8 cellular contexts compared by ENCODE assay signal in genomic region chr2:156333274-156333950, GRCh38. TPM values are rescaled to one million over a fixed set of nuclear protein-coding genes. Genes with fewer than 3 reads are reported as not detected.
A peak's percentile ranks its signal among the peaks of the same experiment; 100 is the strongest.
DNase-seq lines count a peak whose midpoint lies in the region; ATAC-seq, FAIRE-seq and TF ChIP-seq lines count a peak whose summit lies in the region.

No MANE protein-coding gene starts in this region.

- peak overlapping the region; percentile 99 to 100 (median 100) for H3K27ac Mint-ChIP-seq in CD4-positive, alpha-beta memory T cell

- no peaks in the 10 kb centered on the region for H3K36me3 ChIP-seq in CD4-positive, alpha-beta memory T cell (ENCODE audit: insufficient read depth, low read length)
- no peaks in the 10 kb centered on the region for H3K36me3 ChIP-seq in WERI-Rb-1
- peaks cover 0 to 17% (median 0%) of the 10 kb centered on the region in 3 donors for H3K36me3 ChIP-seq in esophagus squamous epithelium
- H3K36me3 ChIP-seq in ovary = no peaks in the 10 kb centered on the region

- TF ChIP-seq CTCF in WERI-Rb-1 (IDR thresholded peaks at IDR 0.05; ENCODE audit: low read depth, low read length) = no peak
- no peak for TF ChIP-seq CTCF in esophagus squamous epithelium (IDR thresholded peaks at IDR 0.05)
- no peak for TF ChIP-seq CTCF in ovary (IDR thresholded peaks at IDR 0.05)

- peaks cover 33% of the 10 kb centered on the region for H3K4me1 ChIP-seq in CD4-positive, alpha-beta memory T cell (ENCODE audit: insufficient read depth, low read length)
- peaks cover 0 to 32% (median 3%) of the 10 kb centered on the region in 3 donors for H3K4me1 ChIP-seq in esophagus squamous epithelium
- peaks cover 7% of the 10 kb centered on the region for H3K4me1 ChIP-seq in ovary (ENCODE audit: insufficient read depth)

- peaks cover 11 to 23% of the 10 kb centered on the region in 2 donors for H3K27me3 Mint-ChIP-seq in CD4-positive, alpha-beta memory T cell

- peaks cover 15 to 63% (median 30%) of the 10 kb centered on the region in 4 donors for H3K4me1 Mint-ChIP-seq in CD4-positive, alpha-beta memory T cell

- peak; percentile 39 for FAIRE-seq in GM19239 (lab: Jason Lieb, UNC)

- TF ChIP-seq POLR2A in esophagus squamous epithelium (IDR thresholded peaks at IDR 0.05) = no peak
- TF ChIP-seq POLR2A in ovary (IDR thresholded peaks at IDR 0.05) = no peak

- peak; percentile 16 for ATAC-seq in HG03342 (IDR thresholded peaks at IDR 0.05; ENCODE audit: unreplicated experiment)
- ATAC-seq in HG03457 (IDR thresholded peaks at IDR 0.05; ENCODE audit: unreplicated experiment) = no peak

- 1% methylated on average over 14 to 17 of the region's 28 CpGs for WGBS in esophagus squamous epithelium, 2 donors
- WGBS in ovary, 3 donors = 0% methylated on average over 28 of the region's 28 CpGs

- TF ChIP-seq EP300 in ovary (IDR thresholded peaks at IDR 0.05) = no peak

- peak overlapping the region; percentile 99 for H3K27ac ChIP-seq in CD4-positive, alpha-beta memory T cell (ENCODE audit: low read depth, low read length)
- H3K27ac ChIP-seq in WERI-Rb-1 = no peak overlapping the region; the same call in 1 of the 2 replicates
- H3K27ac ChIP-seq in esophagus squamous epithelium = peak overlapping the region; percentile 94 to 99 (median 96)
- H3K27ac ChIP-seq in ovary = peak overlapping the region; percentile 98 to 100

- peak overlapping the region; percentile 62 to 91 for H3K4me3 ChIP-seq in CD4-positive, alpha-beta memory T cell (ENCODE audit: low read length in 2 of 2)
- peak overlapping the region; percentile 62 for H3K4me3 ChIP-seq in WERI-Rb-1 (ENCODE audit: low read depth, low read length)
- H3K4me3 ChIP-seq in esophagus squamous epithelium = peak overlapping the region; percentile 63 to 82 (median 80)
- peak overlapping the region; percentile 76 for H3K4me3 ChIP-seq in ovary

- peaks cover 0 to 8% (median 0%) of the 10 kb centered on the region in 8 donors for H3K9me3 Mint-ChIP-seq in CD4-positive, alpha-beta memory T cell

- CTCF ChIA-PET in CD4-positive, alpha-beta memory T cell (lab: Charles Lee; ENCODE audit: partially characterized antibody) = interaction anchor here (1.8 to 4.2 kb wide), 6 partner anchors 7 to 255 kb away, joined by 6 to 74 read pairs (median 14); partner anchors contain the start of gene GPD2

- H3K9me3 ChIP-seq in CD4-positive, alpha-beta memory T cell (ENCODE audit: control insufficient read depth in 1 of 2, low read length in 2 of 2) = no peaks in the 10 kb centered on the region
- H3K9me3 ChIP-seq in WERI-Rb-1 (ENCODE audit: severe bottlenecking) = no peaks in the 10 kb centered on the region
- H3K9me3 ChIP-seq in esophagus squamous epithelium = no peaks in the 10 kb centered on the region
- H3K9me3 ChIP-seq in ovary = no peaks in the 10 kb centered on the region

- intact Hi-C loops in CD4-positive, alpha-beta memory T cell (cut with micrococcal nuclease) = loop anchor here (5.0 to 10.0 kb wide), 4 partner anchors 1111 to 1564 kb away; partner anchors contain the start of genes ACVR1, ACVR1C and CYTIP
- intact Hi-C loops in esophagus squamous epithelium (cut with DNase I) (loop anchor here (5.0 kb wide), 1 partner anchor 254 kb away; no protein-coding TSS in a partner anchor), ovary (cut with DNase I) (loop anchor here in 3 of 4 donors (2.0 to 10.0 kb wide), 3 partner anchors 67 to 104 kb away; partner anchors contain the start of gene GPD2 (in 3 of the 3))

- peaks cover 7 to 47% of the 10 kb centered on the region in 2 donors for H3K36me3 Mint-ChIP-seq in CD4-positive, alpha-beta memory T cell

- peak in 1 of 5 donors; percentile 71 for DNase-seq in CD4-positive, alpha-beta memory T cell
- no peak for DNase-seq in GM19239 (ENCODE audit: insufficient read length, low spot score)
- DNase-seq in WERI-Rb-1 = no peak
- no peak for DNase-seq in esophagus squamous epithelium (lab: John Stamatoyannopoulos, UW)
- no peak for DNase-seq in ovary
- DNase-seq in stimulated activated CD4-positive, alpha-beta T cell treated with anti-CD3 and anti-CD28 coated beads, Interleukin-15, amount 100 ng/mL, for 24 hours = no peak

- H3K27me3 ChIP-seq in CD4-positive, alpha-beta memory T cell (ENCODE audit: insufficient read depth, low read length) = no peaks in the 10 kb centered on the region
- H3K27me3 ChIP-seq in WERI-Rb-1 (ENCODE audit: insufficient read depth, low read depth, severe bottlenecking) (no peaks in the 10 kb centered on the region), esophagus squamous epithelium (peaks cover 0 to 2% (median 0%) of the 10 kb centered on the region in 4 donors), ovary (no peaks in the 10 kb centered on the region)

- H3K4me3 Mint-ChIP-seq in CD4-positive, alpha-beta memory T cell = peak overlapping the region; percentile 93 to 97 (median 97)

- POLR2A ChIA-PET in CD4-positive, alpha-beta memory T cell (lab: Charles Lee; ENCODE audit: partially characterized antibody) = interaction anchor here (0.6 to 8.9 kb wide), 11 partner anchors 10 to 1544 kb away, joined by 3 to 136 read pairs (median 12); partner anchors contain the start of genes ACVR1 and GPD2

RNA-seq across cellular contexts. Expression of gene NR4A2, which starts 0.9 kb away (rescaled TPM):
- total RNA-seq in CD4-positive, alpha-beta memory T cell = 1 to 10 TPM; 2.1 TPM
- 10 to 100 TPM in 1 of 2 donors, 1 to 10 TPM in 1; 9.4 to 18.3 TPM for polyA plus RNA-seq in CD4-positive, alpha-beta memory T cell
- total RNA-seq in esophagus squamous epithelium (1 to 10 TPM in 3 of 4 donors, under 1 TPM in 1; 0.95 to 1.6 (median 1.2) TPM), ovary (100 to 1,000 TPM in 2 of 7 donors, 10 to 100 TPM in 5; 12.2 to 259 (median 45.9) TPM)
- 1 to 10 TPM; 4.4 to 8.0 TPM for polyA plus RNA-seq in ovary

Comparison
In these comparisons a context has a peak if more than half of its experiments do, and no peak if none do; other contexts are left out.
1. RNA of gene NR4A2, which starts 0.9 kb away (total RNA-seq): 12.2 to 259 TPM in ovary; 2.1 TPM in CD4-positive, alpha-beta memory T cell and 0.95 to 1.6 TPM in esophagus squamous epithelium; every median in the first group is over 4 times any median in the second.
2. Peak in every context shown above with its lines, with median percentiles within 50 percentile points of each other: H3K4me3 ChIP-seq.